Comparison of ENCODE assay signal across 16 cellular contexts in the genomic region with DNA sequence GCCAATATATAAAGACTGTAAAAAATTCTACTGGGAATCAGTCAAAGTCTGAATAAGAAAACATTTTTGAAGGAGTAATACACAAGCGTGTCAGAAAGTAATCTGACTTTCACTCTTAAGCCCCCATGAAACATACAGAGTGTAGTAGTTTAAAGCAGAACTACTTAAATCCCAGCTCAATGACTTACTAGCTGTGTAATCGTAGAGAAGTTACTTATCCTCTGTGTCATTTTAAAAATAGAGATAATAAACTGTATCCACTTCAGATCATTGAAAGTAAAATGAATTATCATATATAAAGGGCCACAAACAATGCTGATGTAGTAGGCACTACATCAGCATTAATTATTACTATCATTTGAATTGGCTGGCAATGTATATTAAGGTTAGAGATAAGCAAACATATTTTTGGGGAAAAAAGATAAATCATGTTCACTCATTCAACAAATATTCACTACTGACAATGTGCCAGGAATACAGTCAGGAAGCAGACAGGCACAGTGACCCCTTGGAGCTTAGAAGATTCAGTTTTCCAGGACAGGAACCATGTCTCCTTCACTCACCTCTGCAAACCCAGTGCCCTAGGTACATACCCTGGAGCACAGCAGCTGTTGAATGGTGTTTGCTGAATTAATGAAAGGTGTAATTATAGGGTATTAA. TPM values are rescaled to one million over a fixed set of nuclear protein-coding genes. Genes with fewer than 3 reads are reported as not detected.
DNase-seq lines count a peak whose midpoint lies in the region; ATAC-seq and TF ChIP-seq lines count a peak whose summit lies in the region.
"Had no signal": no experiment of that assay in that cellular context is flagged by ENCODE, and none has a peak within 500 bp of the region (broad histone marks: within the 10 kb centered on the region; RNA-seq: fewer than 3 reads in every experiment).

No MANE protein-coding gene starts in this region.

- no peak for ATAC-seq in natural killer cell
- no peak for ATAC-seq in natural killer cell treated with Interleukin-12 subunit alpha and Interleukin-12 subunit beta and Interleukin-15 and Interleukin-18, amount 100 ng/mL, for 72 hours
- ATAC-seq: lower lobe of right lung had no signal

- TF ChIP-seq POLR2A in adrenal gland (IDR thresholded peaks at IDR 0.05) = no peak

- H3K27me3 Mint-ChIP-seq in natural killer cell (ENCODE audit: low read depth in 2 of 2) = no peaks in the 10 kb centered on the region
- H3K27me3 Mint-ChIP-seq in natural killer cell treated with Interleukin-12 subunit alpha and Interleukin-12 subunit beta and Interleukin-15 and Interleukin-18, amount 100 ng/mL, for 72 hours = no peaks in the 10 kb centered on the region
- H3K27me3 Mint-ChIP-seq: dendritic cell treated with granulocyte-macrophage colony-stimulating factor and Interleukin-4, amounts not matched to agents 40 ng/mL and 50 ng/mL, for 4 days had no signal

- POLR2A ChIA-PET in A673 (lab: Charles Lee; ENCODE audit: low non-redundant PET) = no interaction called here

- CTCF ChIA-PET in A673 (lab: Charles Lee) = no interaction called here

- H3K36me3 Mint-ChIP-seq in natural killer cell = no peaks in the 10 kb centered on the region
- no peaks in the 10 kb centered on the region for H3K36me3 Mint-ChIP-seq in natural killer cell treated with Interleukin-12 subunit alpha and Interleukin-12 subunit beta and Interleukin-15 and Interleukin-18, amount 100 ng/mL, for 72 hours

- H3K27me3 ChIP-seq in adrenal gland (no peaks in the 10 kb centered on the region), A673 (replicated peaks; ENCODE audit: insufficient read depth, low read depth, low read length, poor library complexity) (no peaks in the 10 kb centered on the region)
- H3K27me3 ChIP-seq: ovary, Peyer's patch had no signal

- H3K4me3 ChIP-seq in adrenal gland (no peak overlapping the region), foreskin fibroblast (ENCODE audit: low read depth in 1 of 2, low read length in 2 of 2) (no peak overlapping the region), A673 (ENCODE audit: low read depth, low read length, poor library complexity, severe bottlenecking) (no peak overlapping the region)
- H3K4me3 ChIP-seq: lower lobe of right lung, ovary, Peyer's patch had no signal

- no peaks in the 10 kb centered on the region for H3K9me3 Mint-ChIP-seq in natural killer cell
- no peaks in the 10 kb centered on the region for H3K9me3 Mint-ChIP-seq in natural killer cell treated with Interleukin-12 subunit alpha and Interleukin-12 subunit beta and Interleukin-15 and Interleukin-18, amount 100 ng/mL, for 72 hours
- H3K9me3 Mint-ChIP-seq: activated naive CD4-positive, alpha-beta T cell treated with anti-CD3 and anti-CD28 coated beads for 36 hours; dendritic cell treated with granulocyte-macrophage colony-stimulating factor and Interleukin-4, amounts not matched to agents 40 ng/mL and 50 ng/mL, for 4 days had no signal

- TF ChIP-seq CTCF in natural killer cell (IDR thresholded peaks at IDR 0.05) = no peak
- TF ChIP-seq CTCF in adrenal gland (IDR thresholded peaks at IDR 0.05) = no peak
- no peak for TF ChIP-seq CTCF in foreskin fibroblast (IDR thresholded peaks at IDR 0.05; ENCODE audit: low read depth, low read length)
- TF ChIP-seq CTCF in A673 (conservative IDR thresholded peaks at IDR 0.05; ENCODE audit: low read depth, low read length) = no peak

- no TSS peak for BruUV-seq in A673 (replicated peaks; lab: Mats Ljungman, UMichigan)

- H3K4me1 Mint-ChIP-seq in natural killer cell = peaks cover 66 to 68% of the 10 kb centered on the region in 2 donors
- peaks cover 47 to 58% of the 10 kb centered on the region in 2 donors for H3K4me1 Mint-ChIP-seq in natural killer cell treated with Interleukin-12 subunit alpha and Interleukin-12 subunit beta and Interleukin-15 and Interleukin-18, amount 100 ng/mL, for 72 hours (ENCODE audit: low read depth in 2 of 2)

- 13 to 48% (median 31%) methylated on average over 2 of the region's 2 CpGs for WGBS in adrenal gland, 4 donors

- H3K36me3 ChIP-seq in adrenal gland (replicated peaks in 1 of 2) = no peaks in the 10 kb centered on the region
- H3K36me3 ChIP-seq in A673 (ENCODE audit: insufficient read depth, low read length, poor library complexity, severe bottlenecking) = no peaks in the 10 kb centered on the region
- H3K36me3 ChIP-seq: lower lobe of right lung, ovary, Peyer's patch had no signal

- peak overlapping the region; percentile 21 to 64 for H3K27ac Mint-ChIP-seq in natural killer cell
- peak overlapping the region in 1 of 2 donors; percentile 50 for H3K27ac Mint-ChIP-seq in natural killer cell treated with Interleukin-12 subunit alpha and Interleukin-12 subunit beta and Interleukin-15 and Interleukin-18, amount 100 ng/mL, for 72 hours
- H3K27ac Mint-ChIP-seq: activated naive CD4-positive, alpha-beta T cell treated with anti-CD3 and anti-CD28 coated beads for 36 hours; dendritic cell treated with granulocyte-macrophage colony-stimulating factor and Interleukin-4, amounts not matched to agents 40 ng/mL and 50 ng/mL, for 4 days had no signal

- H3K27ac ChIP-seq in adrenal gland (peak overlapping the region in 3 of 5 donors; percentile 31 to 53 (median 35)), A673 (ENCODE audit: low read depth, low read length, poor library complexity, severe bottlenecking) (no peak overlapping the region)
- H3K27ac ChIP-seq: lower lobe of right lung, ovary, Peyer's patch had no signal

- DNase-seq in natural killer cell (no peak), adrenal gland (no peak), foreskin fibroblast (peak; percentile 50 to 77), NCI-H1694 treated with DMSO at 0.1 percent for 48 hours (lab: John Stamatoyannopoulos, UW) (no peak), A673 (ENCODE audit: low spot score) (no peak), NCI-H345 treated with DMSO at 0.1 percent for 48 hours (lab: John Stamatoyannopoulos, UW; ENCODE audit: unreplicated experiment) (no peak), ecto neural progenitor cell (ENCODE audit: low spot score) (no peak)
- DNase-seq in natural killer cell treated with Interleukin-12 subunit alpha and Interleukin-12 subunit beta and Interleukin-15 and Interleukin-18, amount 100 ng/mL, for 72 hours (ENCODE audit: low spot score) = no peak
- DNase-seq: activated CD8-positive, alpha-beta memory T cell treated with anti-CD3 and anti-CD28 coated beads for 24 hours; activated naive CD4-positive, alpha-beta T cell treated with anti-CD3 and anti-CD28 coated beads for 36 hours; lower lobe of right lung; NCI-H446 treated with DMSO at 0.1 percent for 48 hours; ovary; Peyer's patch; stimulated activated CD4-positive, alpha-beta T cell treated with anti-CD3 and anti-CD28 coated beads, Interleukin-15, amount 100 ng/mL, for 24 hours had no signal

- H3K9me3 ChIP-seq in adrenal gland (replicated peaks in 1 of 3) = no peaks in the 10 kb centered on the region
- H3K9me3 ChIP-seq in A673 (ENCODE audit: low read depth, low read length, poor library complexity, severe bottlenecking) = no peaks in the 10 kb centered on the region
- H3K9me3 ChIP-seq: lower lobe of right lung, ovary, Peyer's patch had no signal

- intact Hi-C loops in natural killer cell (cut with micrococcal nuclease) (loop anchor here (2.0 kb wide), 1 partner anchor 13 kb away; no protein-coding TSS in a partner anchor), adrenal gland (cut with DNase I) (no loop called here), A673 (cut with micrococcal nuclease; ENCODE audit: unreplicated experiment) (no loop called here)

- no peak overlapping the region for H3K4me3 Mint-ChIP-seq in natural killer cell
- no peak overlapping the region for H3K4me3 Mint-ChIP-seq in natural killer cell treated with Interleukin-12 subunit alpha and Interleukin-12 subunit beta and Interleukin-15 and Interleukin-18, amount 100 ng/mL, for 72 hours
- H3K4me3 Mint-ChIP-seq: activated naive CD4-positive, alpha-beta T cell treated with anti-CD3 and anti-CD28 coated beads for 36 hours; dendritic cell treated with granulocyte-macrophage colony-stimulating factor and Interleukin-4, amounts not matched to agents 40 ng/mL and 50 ng/mL, for 4 days had no signal

- peaks cover 46 to 57% of the 10 kb centered on the region in 2 donors for H3K4me1 ChIP-seq in adrenal gland (replicated peaks in 1 of 2)
- H3K4me1 ChIP-seq in A673 (ENCODE audit: insufficient read depth, low read length, poor library complexity, severe bottlenecking) = peaks cover 44% of the 10 kb centered on the region

RNA-seq across cellular contexts. Expression of a gene that starts 14.4 kb away (rescaled TPM):
- 10 to 100 TPM; 59.9 to 80.4 (median 66.4) TPM for total RNA-seq in natural killer cell
- 10 to 100 TPM; 43.4 to 68.6 TPM for total RNA-seq in natural killer cell treated with Interleukin-12 subunit alpha and Interleukin-12 subunit beta and Interleukin-15 and Interleukin-18, amount 100 ng/mL, for 72 hours
- total RNA-seq in adrenal gland = 10 to 100 TPM; 19.1 to 29.3 (median 25.5) TPM
- polyA plus RNA-seq in adrenal gland = 10 to 100 TPM; 26.4 to 32.0 (median 28.8) TPM
- total RNA-seq in A673 (2021) = 63.4 and 64.9 TPM in 2 replicates

RNA-seq across cellular contexts. Expression of a gene that starts 54.9 kb away (rescaled TPM):
- total RNA-seq in natural killer cell = 10 to 100 TPM; 36.4 to 39.9 (median 37.5) TPM
- 100 to 1,000 TPM in 1 of 2 donors, 10 to 100 TPM in 1; 69.6 to 115 TPM for total RNA-seq in natural killer cell treated with Interleukin-12 subunit alpha and Interleukin-12 subunit beta and Interleukin-15 and Interleukin-18, amount 100 ng/mL, for 72 hours
- total RNA-seq in adrenal gland = 10 to 100 TPM in 1 of 8 donors, 1 to 10 TPM in 7; 4.8 to 11.1 (median 7.6) TPM
- 10 to 100 TPM; 10.7 to 14.7 (median 11.6) TPM for polyA plus RNA-seq in adrenal gland
- total RNA-seq in A673 (2021) = 65.9 and 98.5 TPM in 2 replicates

Comparison
In these comparisons a context has a peak if more than half of its experiments do, and no peak if none do; other contexts are left out.
1. DNase-seq: peak in foreskin fibroblast (2 of 2); none in natural killer cell (single experiment), natural killer cell treated with Interleukin-12 subunit alpha and Interleukin-12 subunit beta and Interleukin-15 and Interleukin-18, amount 100 ng/mL, for 72 hours (single experiment), adrenal gland (0 of 7), NCI-H1694 treated with DMSO at 0.1 percent for 48 hours (single experiment), A673 (single experiment), NCI-H345 treated with DMSO at 0.1 percent for 48 hours (single experiment) and ecto neural progenitor cell (single experiment).